14 cellular contexts compared by ENCODE assay signal in the genomic region with DNA sequence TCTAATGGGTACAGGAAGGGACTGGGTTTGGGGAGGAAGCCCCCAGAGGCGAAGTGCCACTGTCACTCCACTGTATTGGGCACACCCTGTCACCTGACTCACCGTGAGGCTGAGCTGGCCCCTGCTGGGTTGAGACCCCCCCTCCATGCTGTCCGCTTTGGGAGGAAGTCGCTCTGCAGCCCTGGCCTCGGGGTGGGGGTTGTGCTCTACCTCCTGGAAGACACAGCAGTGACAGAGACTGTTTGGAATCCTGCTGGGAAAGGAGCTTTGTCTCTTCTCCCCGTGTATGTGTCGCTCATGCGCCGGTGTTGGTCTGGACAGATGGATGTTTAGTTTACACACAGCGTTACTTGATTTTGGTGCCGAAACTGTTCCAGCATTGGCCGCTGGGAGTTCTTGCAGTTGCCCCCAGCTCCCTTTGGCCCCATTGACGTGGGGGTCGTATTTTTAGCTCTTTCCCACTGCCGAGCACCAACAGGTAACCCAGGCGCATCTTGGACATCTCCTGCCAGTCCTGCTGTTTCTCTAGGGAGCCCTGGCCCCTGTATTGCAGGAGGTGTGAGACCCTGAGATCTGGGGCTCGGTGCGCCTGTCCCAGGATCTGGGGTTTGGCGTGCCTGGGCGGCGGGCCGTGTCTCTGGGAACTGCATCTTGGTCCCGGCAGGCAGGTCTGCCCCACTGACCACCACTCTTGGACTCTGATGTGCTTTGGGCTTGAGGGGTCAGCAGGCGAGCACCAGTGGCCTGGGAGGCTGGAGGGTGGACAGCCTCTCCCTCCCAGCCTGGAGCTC. TPM values are rescaled to one million over a fixed set of nuclear protein-coding genes. Genes with fewer than 3 reads are reported as not detected.
A peak's percentile ranks its signal among the peaks of the same experiment; 100 is the strongest.
DNase-seq lines count a peak whose midpoint lies in the region; ATAC-seq and TF ChIP-seq lines count a peak whose summit lies in the region.
"Had no signal": no experiment of that assay in that cellular context is flagged by ENCODE, and none has a peak within 500 bp of the region (broad histone marks: within the 10 kb centered on the region; RNA-seq: fewer than 3 reads in every experiment).

No MANE protein-coding gene starts in this region.

- peaks cover 25% of the 10 kb centered on the region for H3K36me3 Mint-ChIP-seq in nephron progenitor cell (ENCODE audit: low read depth)

- no peak overlapping the region for H3K4me3 ChIP-seq in prostate gland

- H3K27ac Mint-ChIP-seq in nephron progenitor cell = peak overlapping the region; percentile 90
- H3K27ac Mint-ChIP-seq: stimulated activated naive CD8-positive, alpha-beta T cell treated with anti-CD3 and anti-CD28 coated beads, Interleukin-15, Interleukin-2, amounts not matched to agents 100 ng/mL and 50 ng/mL, for 24 hours had no signal

- no peak overlapping the region for H3K4me3 Mint-ChIP-seq in nephron progenitor cell
- H3K4me3 Mint-ChIP-seq: stimulated activated naive CD8-positive, alpha-beta T cell treated with anti-CD3 and anti-CD28 coated beads, Interleukin-15, Interleukin-2, amounts not matched to agents 100 ng/mL and 50 ng/mL, for 24 hours had no signal

- H3K36me3 ChIP-seq in prostate gland = no peaks in the 10 kb centered on the region

- H3K27me3 Mint-ChIP-seq in nephron progenitor cell (ENCODE audit: low read depth, poor library complexity) = no peaks in the 10 kb centered on the region
- H3K27me3 Mint-ChIP-seq: stimulated activated naive CD8-positive, alpha-beta T cell treated with anti-CD3 and anti-CD28 coated beads, Interleukin-15, Interleukin-2, amounts not matched to agents 100 ng/mL and 50 ng/mL, for 24 hours had no signal

- peaks cover 4% of the 10 kb centered on the region for H3K9me3 Mint-ChIP-seq in nephron progenitor cell
- H3K9me3 Mint-ChIP-seq: stimulated activated naive CD8-positive, alpha-beta T cell treated with anti-CD3 and anti-CD28 coated beads, Interleukin-15, Interleukin-2, amounts not matched to agents 100 ng/mL and 50 ng/mL, for 24 hours had no signal

- no peak for ATAC-seq in HG02938 (IDR thresholded peaks at IDR 0.05; ENCODE audit: unreplicated experiment)

- H3K9me3 ChIP-seq in prostate gland = no peaks in the 10 kb centered on the region

- TF ChIP-seq POLR2A in prostate gland (IDR thresholded peaks at IDR 0.05) = no peak

- peaks cover 38% of the 10 kb centered on the region for H3K4me1 Mint-ChIP-seq in nephron progenitor cell

- no peaks in the 10 kb centered on the region for H3K27me3 ChIP-seq in prostate gland (replicated peaks; ENCODE audit: insufficient read depth)

- DNase-seq in ELF-1 (ENCODE audit: low read depth, low spot score) (peak; percentile 83), dermis blood vessel endothelial cell (peak; percentile 44), nephron progenitor cell (no peak), prostate gland (ENCODE audit: low spot score) (no peak), DMS 273 treated with DMSO at 0.1 percent for 48 hours (lab: John Stamatoyannopoulos, UW) (no peak), NCI-H82 treated with DMSO at 0.1 percent for 48 hours (lab: John Stamatoyannopoulos, UW; ENCODE audit: unreplicated experiment) (no peak)
- DNase-seq: activated T-cell treated with anti-CD3 and anti-CD28 coated beads, Interleukin-2, amount 50 U/mL, for 48 hours; DND-41; left cardiac atrium; NCI-H345; small intestine had no signal

- 80% methylated on average over 20 of the region's 24 CpGs for whole genome bisulfite sequencing in prostate gland

- H3K4me1 ChIP-seq in prostate gland (replicated peaks) = no peaks in the 10 kb centered on the region

- intact Hi-C loops in prostate gland (cut with DNase I) = no loop called here

- no peak overlapping the region for H3K27ac ChIP-seq in prostate gland

- TF ChIP-seq CTCF in nephron progenitor cell (IDR thresholded peaks at IDR 0.05) (no peak), prostate gland (IDR thresholded peaks at IDR 0.05) (no peak)

TF ChIP-seq in PFSK-1, 5 proteins besides CTCF, POLR2A, EP300 and RAD21:
- TF ChIP-seq FOXP2 (optimal IDR thresholded peaks at IDR 0.05; ENCODE audit: borderline replicate concordance, extremely low read depth, extremely low read length, insufficient read depth) = peak; percentile 36
- TF ChIP-seq POLR2AphosphoS5 (IDR thresholded peaks at IDR 0.05; ENCODE audit: low read depth, low read length) = no peak
- no peak for TF ChIP-seq TAF1 (IDR thresholded peaks at IDR 0.05; ENCODE audit: borderline replicate concordance, insufficient read depth, low read length)
- TF ChIP-seq, protein P1, sequence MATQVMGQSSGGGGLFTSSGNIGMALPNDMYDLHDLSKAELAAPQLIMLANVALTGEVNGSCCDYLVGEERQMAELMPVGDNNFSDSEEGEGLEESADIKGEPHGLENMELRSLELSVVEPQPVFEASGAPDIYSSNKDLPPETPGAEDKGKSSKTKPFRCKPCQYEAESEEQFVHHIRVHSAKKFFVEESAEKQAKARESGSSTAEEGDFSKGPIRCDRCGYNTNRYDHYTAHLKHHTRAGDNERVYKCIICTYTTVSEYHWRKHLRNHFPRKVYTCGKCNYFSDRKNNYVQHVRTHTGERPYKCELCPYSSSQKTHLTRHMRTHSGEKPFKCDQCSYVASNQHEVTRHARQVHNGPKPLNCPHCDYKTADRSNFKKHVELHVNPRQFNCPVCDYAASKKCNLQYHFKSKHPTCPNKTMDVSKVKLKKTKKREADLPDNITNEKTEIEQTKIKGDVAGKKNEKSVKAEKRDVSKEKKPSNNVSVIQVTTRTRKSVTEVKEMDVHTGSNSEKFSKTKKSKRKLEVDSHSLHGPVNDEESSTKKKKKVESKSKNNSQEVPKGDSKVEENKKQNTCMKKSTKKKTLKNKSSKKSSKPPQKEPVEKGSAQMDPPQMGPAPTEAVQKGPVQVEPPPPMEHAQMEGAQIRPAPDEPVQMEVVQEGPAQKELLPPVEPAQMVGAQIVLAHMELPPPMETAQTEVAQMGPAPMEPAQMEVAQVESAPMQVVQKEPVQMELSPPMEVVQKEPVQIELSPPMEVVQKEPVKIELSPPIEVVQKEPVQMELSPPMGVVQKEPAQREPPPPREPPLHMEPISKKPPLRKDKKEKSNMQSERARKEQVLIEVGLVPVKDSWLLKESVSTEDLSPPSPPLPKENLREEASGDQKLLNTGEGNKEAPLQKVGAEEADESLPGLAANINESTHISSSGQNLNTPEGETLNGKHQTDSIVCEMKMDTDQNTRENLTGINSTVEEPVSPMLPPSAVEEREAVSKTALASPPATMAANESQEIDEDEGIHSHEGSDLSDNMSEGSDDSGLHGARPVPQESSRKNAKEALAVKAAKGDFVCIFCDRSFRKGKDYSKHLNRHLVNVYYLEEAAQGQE (IDR thresholded peaks at IDR 0.05; ENCODE audit: insufficient read depth in 1 of 2, low read depth in 2 of 2, low read length in 2 of 2) = no peak

RNA-seq across cellular contexts. Expression of gene SLX9, which starts 30.3 kb away (rescaled TPM):
- 150 TPM for polyA plus RNA-seq in PFSK-1 (2012; ENCODE audit: insufficient read length, low read depth)
- total RNA-seq in dermis blood vessel endothelial cell (24.8 and 32.7 TPM in 2 replicates), prostate gland (10 to 100 TPM; 21.4 to 24.8 TPM)

RNA-seq across cellular contexts. Expression of gene ITGB2, which starts 49.5 kb away (rescaled TPM):
- 0.43 TPM for polyA plus RNA-seq in PFSK-1 (2012; ENCODE audit: insufficient read length, low read depth)
- total RNA-seq in dermis blood vessel endothelial cell (0.05 and 0.34 TPM in 2 replicates), prostate gland (10 to 100 TPM; 23.1 to 56.1 TPM)

Comparison
In these comparisons a context has a peak if more than half of its experiments do, and no peak if none do; other contexts are left out.
1. DNase-seq: peak in ELF-1 (single experiment) and dermis blood vessel endothelial cell (single experiment); none in nephron progenitor cell (single experiment), prostate gland (single experiment), DMS 273 treated with DMSO at 0.1 percent for 48 hours (single experiment) and NCI-H82 treated with DMSO at 0.1 percent for 48 hours (single experiment).
2. RNA of gene ITGB2, which starts 49.5 kb away (total RNA-seq): 23.1 to 56.1 TPM in prostate gland; 0.05 to 0.34 TPM in dermis blood vessel endothelial cell; every median in the first group is over 10 times any median in the second.